In the genomic region with DNA sequence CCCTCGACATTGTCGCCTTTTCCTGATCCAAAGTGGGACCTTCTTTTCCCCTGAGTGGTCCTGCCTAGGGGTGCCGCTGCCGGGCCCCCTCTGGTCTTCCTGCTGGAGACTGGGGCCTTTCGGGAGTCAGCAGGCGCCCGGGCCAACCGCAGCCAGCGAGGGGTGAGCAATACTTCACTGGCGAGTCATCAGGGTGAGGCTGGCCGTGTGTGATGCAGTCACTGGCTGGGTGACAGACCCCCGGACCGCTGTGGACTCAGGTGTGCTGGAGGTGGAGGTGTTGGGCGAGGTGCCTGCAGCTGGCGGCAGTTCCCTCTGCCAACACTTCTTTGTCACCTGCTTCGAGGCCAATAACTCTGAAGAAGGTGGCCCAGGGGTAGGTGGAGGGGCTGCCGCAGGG, we compare ENCODE assay signal across 1 cellular context.
TF ChIP-seq lines count a peak whose summit lies in the region.

No MANE protein-coding gene starts in this region.

TF ChIP-seq in HCT116, 20 proteins besides CTCF, POLR2A, EP300 and RAD21:
- TF ChIP-seq POLR2AphosphoS5 (IDR thresholded peaks at IDR 0.05; ENCODE audit: low read depth, low read length): 0 out of 2 replicates have a peak, but pooled peaks have one; percentile 16
- TF ChIP-seq YY1 (IDR thresholded peaks at IDR 0.05; ENCODE audit: extremely low read depth, insufficient replicate concordance, low read depth, low read length): no peak
- TF ChIP-seq, protein P1, sequence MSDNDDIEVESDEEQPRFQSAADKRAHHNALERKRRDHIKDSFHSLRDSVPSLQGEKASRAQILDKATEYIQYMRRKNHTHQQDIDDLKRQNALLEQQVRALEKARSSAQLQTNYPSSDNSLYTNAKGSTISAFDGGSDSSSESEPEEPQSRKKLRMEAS (IDR thresholded peaks at IDR 0.05): peak; percentile 59
- TF ChIP-seq, protein P2, sequence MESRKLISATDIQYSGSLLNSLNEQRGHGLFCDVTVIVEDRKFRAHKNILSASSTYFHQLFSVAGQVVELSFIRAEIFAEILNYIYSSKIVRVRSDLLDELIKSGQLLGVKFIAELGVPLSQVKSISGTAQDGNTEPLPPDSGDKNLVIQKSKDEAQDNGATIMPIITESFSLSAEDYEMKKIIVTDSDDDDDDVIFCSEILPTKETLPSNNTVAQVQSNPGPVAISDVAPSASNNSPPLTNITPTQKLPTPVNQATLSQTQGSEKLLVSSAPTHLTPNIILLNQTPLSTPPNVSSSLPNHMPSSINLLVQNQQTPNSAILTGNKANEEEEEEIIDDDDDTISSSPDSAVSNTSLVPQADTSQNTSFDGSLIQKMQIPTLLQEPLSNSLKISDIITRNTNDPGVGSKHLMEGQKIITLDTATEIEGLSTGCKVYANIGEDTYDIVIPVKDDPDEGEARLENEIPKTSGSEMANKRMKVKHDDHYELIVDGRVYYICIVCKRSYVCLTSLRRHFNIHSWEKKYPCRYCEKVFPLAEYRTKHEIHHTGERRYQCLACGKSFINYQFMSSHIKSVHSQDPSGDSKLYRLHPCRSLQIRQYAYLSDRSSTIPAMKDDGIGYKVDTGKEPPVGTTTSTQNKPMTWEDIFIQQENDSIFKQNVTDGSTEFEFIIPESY (IDR thresholded peaks at IDR 0.05; ENCODE audit: extremely low read depth, insufficient replicate concordance, low read length): no peak
- peak; percentile 47 for TF ChIP-seq SP1 (IDR thresholded peaks at IDR 0.05; ENCODE audit: low read depth)
- TF ChIP-seq JUND (IDR thresholded peaks at IDR 0.05): peak; percentile 62
- TF ChIP-seq FOSL1 (IDR thresholded peaks at IDR 0.05; ENCODE audit: low read depth): peak; percentile 65
TF ChIP-seq in HCT116: peak in this region for 5.
